Comparison of ENCODE assay signal across 2 cellular contexts in the genomic region with DNA sequence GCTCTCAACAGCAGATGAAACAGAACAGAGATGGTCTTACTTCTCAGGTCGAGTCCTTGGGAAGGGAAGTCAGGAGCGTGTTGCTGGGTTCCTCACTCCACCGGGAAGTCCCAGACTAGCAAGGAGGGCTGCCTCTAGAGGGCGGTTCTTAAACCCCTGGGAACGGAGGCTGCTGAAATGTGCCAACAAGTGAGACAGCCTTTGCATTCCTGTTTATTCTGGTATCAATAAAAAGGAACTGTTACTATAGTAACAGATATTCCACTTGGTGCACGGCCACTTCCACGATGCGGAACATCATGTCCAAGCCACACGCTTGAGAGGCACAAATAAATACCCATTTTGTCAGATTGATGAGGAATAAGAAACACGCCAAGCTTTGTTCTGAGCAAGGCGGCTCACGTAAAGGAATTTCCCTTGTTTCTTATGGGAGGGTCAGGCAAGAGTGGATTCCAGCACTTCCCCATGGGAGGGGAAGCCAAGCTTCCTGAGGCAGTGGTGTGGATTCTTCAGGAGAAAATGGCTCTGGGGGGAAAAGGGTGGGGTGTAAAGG.
TF ChIP-seq lines count a peak whose summit lies in the region.

A gene with protein sequence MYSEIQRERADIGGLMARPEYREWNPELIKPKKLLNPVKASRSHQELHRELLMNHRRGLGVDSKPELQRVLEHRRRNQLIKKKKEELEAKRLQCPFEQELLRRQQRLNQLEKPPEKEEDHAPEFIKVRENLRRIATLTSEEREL (minus strand): TSS at position 123 of the 553 bp plus-strand sequence. CDS start 7,531 bp downstream, outside the sequence.

TF ChIP-seq in SK-N-SH treated with all-trans-retinoic acid at 6 μM for 48 hours, 23 proteins besides CTCF, POLR2A, EP300 and RAD21 (continued from another document):
- TF ChIP-seq PATZ1 (CRISPR knock-in tag; IDR thresholded peaks at IDR 0.05; ENCODE audit: borderline replicate concordance): no peak
- TF ChIP-seq GLIS3 (CRISPR knock-in tag; IDR thresholded peaks at IDR 0.05): no peak
- no peak for TF ChIP-seq CSDC2 (CRISPR knock-in tag; IDR thresholded peaks at IDR 0.05)
- TF ChIP-seq ESRRG (CRISPR knock-in tag; IDR thresholded peaks at IDR 0.05): no peak
- no peak for TF ChIP-seq ZC3H10 (CRISPR knock-in tag; IDR thresholded peaks at IDR 0.05)
- no peak for TF ChIP-seq ZFP30 (CRISPR knock-in tag; IDR thresholded peaks at IDR 0.05)
- no peak for TF ChIP-seq TOX (CRISPR knock-in tag; IDR thresholded peaks at IDR 0.05; ENCODE audit: borderline replicate concordance)
- TF ChIP-seq RARB (CRISPR knock-in tag; IDR thresholded peaks at IDR 0.05): no peak
- TF ChIP-seq ARNTL (CRISPR knock-in tag; IDR thresholded peaks at IDR 0.05; ENCODE audit: borderline replicate concordance, low read depth): no peak
- no peak for TF ChIP-seq OSR1 (CRISPR knock-in tag; IDR thresholded peaks at IDR 0.05)

TF ChIP-seq in SK-N-SH, 30 proteins besides CTCF, POLR2A, EP300 and RAD21 (continued from another document):
- TF ChIP-seq IRF3 (IDR thresholded peaks at IDR 0.05; ENCODE audit: low read depth, low read length): no peak
